Comparison of ENCODE assay signal across 8 cellular contexts in the genomic region with DNA sequence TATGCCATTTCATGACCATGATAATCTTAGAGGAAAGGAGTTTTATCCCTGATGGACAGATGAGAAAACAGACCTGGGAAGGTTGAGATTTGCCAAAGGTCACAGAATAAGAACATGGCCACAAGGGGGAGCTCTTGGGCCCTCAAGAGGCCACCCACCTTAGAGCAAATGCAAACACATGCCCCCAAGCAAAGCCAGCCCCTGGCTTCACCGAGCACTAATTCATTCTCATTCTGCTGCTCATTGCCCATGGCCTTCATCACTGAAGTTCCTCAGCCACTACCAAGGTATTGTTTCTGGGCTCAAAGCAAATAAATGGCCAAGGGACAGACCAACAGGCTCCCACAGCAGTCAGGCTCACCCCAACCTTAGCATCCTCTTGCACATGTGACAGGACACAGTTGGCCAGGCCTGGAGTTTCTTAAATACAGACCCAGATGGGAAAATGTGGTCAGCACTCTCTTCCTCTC. TPM values are rescaled to one million over a fixed set of nuclear protein-coding genes. Genes with fewer than 3 reads are reported as not detected.
DNase-seq lines count a peak whose midpoint lies in the region; ATAC-seq lines count a peak whose summit lies in the region.

No MANE protein-coding gene starts in this region.

- ATAC-seq in GM21825 (IDR thresholded peaks at IDR 0.05; ENCODE audit: unreplicated experiment) (peak; percentile 35), GM19328 (IDR thresholded peaks at IDR 0.05; ENCODE audit: unreplicated experiment) (no peak)
- peak; percentile 52 for ATAC-seq in effector memory CD8-positive, alpha-beta T cell (replicated peaks)
- ATAC-seq in stimulated activated effector memory CD8-positive, alpha-beta T cell treated with anti-CD3 and anti-CD28 coated beads, Interleukin-12 subunit alpha, Interleukin-12 subunit beta, amount 100 ng/mL, for 72 hours = peak; percentile 51

- H3K27me3 Mint-ChIP-seq in activated CD4-positive, alpha-beta T cell treated with anti-CD3 and anti-CD28 coated beads, Interleukin-2, amount 10 ng/mL, durations not matched to agents 7 days and 5 days = peaks cover 3% of the 10 kb centered on the region
- peaks cover 0 to 24% of the 10 kb centered on the region in 2 donors for H3K27me3 Mint-ChIP-seq in effector memory CD8-positive, alpha-beta T cell

- no peaks in the 10 kb centered on the region for H3K9me3 Mint-ChIP-seq in activated CD4-positive, alpha-beta T cell treated with anti-CD3 and anti-CD28 coated beads, Interleukin-2, amount 10 ng/mL, durations not matched to agents 7 days and 5 days
- H3K9me3 Mint-ChIP-seq in effector memory CD8-positive, alpha-beta T cell = no peaks in the 10 kb centered on the region
- no peaks in the 10 kb centered on the region for H3K9me3 Mint-ChIP-seq in stimulated activated effector memory CD8-positive, alpha-beta T cell treated with anti-CD3 and anti-CD28 coated beads, Interleukin-12 subunit alpha, Interleukin-12 subunit beta, amount 100 ng/mL, for 72 hours

- CTCF ChIA-PET in activated CD4-positive, alpha-beta T cell treated with anti-CD3 and anti-CD28 coated beads, Interleukin-2, amount 10 ng/mL, durations not matched to agents 7 days and 5 days (lab: Charles Lee) = interaction anchor here (0.6 to 2.7 kb wide), 12 partner anchors 8 to 375 kb away, joined by 3 to 13 read pairs (median 4); no protein-coding TSS in a partner anchor

- H3K4me3 Mint-ChIP-seq in activated CD4-positive, alpha-beta T cell treated with anti-CD3 and anti-CD28 coated beads, Interleukin-2, amount 10 ng/mL, durations not matched to agents 7 days and 5 days = no peak overlapping the region
- no peak overlapping the region for H3K4me3 Mint-ChIP-seq in effector memory CD8-positive, alpha-beta T cell
- no peak overlapping the region for H3K4me3 Mint-ChIP-seq in stimulated activated effector memory CD8-positive, alpha-beta T cell treated with anti-CD3 and anti-CD28 coated beads, Interleukin-12 subunit alpha, Interleukin-12 subunit beta, amount 100 ng/mL, for 72 hours

- DNase-seq in D341Med (ENCODE audit: low spot score) = peak; percentile 73
- peak; percentile 21 for DNase-seq in NCI-H2171 (lab: John Stamatoyannopoulos, UW)
- peak; percentile 75 for DNase-seq in activated CD4-positive, alpha-beta T cell treated with anti-CD3 and anti-CD28 coated beads, Interleukin-2, amount 10 ng/mL, durations not matched to agents 7 days and 5 days
- DNase-seq in effector memory CD8-positive, alpha-beta T cell = peak; percentile 52 to 63 (median 57)
- DNase-seq in middle frontal gyrus (ENCODE audit: extremely low spot score, low spot score) = peak; percentile 23
- DNase-seq in stimulated activated effector memory CD8-positive, alpha-beta T cell treated with anti-CD3 and anti-CD28 coated beads, Interleukin-12 subunit alpha, Interleukin-12 subunit beta, amount 100 ng/mL, for 72 hours (ENCODE audit: low spot score in 2 of 2) = peak; percentile 54 to 81

- H3K36me3 Mint-ChIP-seq in activated CD4-positive, alpha-beta T cell treated with anti-CD3 and anti-CD28 coated beads, Interleukin-2, amount 10 ng/mL, durations not matched to agents 7 days and 5 days (ENCODE audit: low read depth) = no peaks in the 10 kb centered on the region
- H3K36me3 Mint-ChIP-seq in effector memory CD8-positive, alpha-beta T cell (ENCODE audit: insufficient read depth) = peaks cover under 1% of the 10 kb centered on the region
- H3K36me3 Mint-ChIP-seq in stimulated activated effector memory CD8-positive, alpha-beta T cell treated with anti-CD3 and anti-CD28 coated beads, Interleukin-12 subunit alpha, Interleukin-12 subunit beta, amount 100 ng/mL, for 72 hours = no peaks in the 10 kb centered on the region

- POLR2A ChIA-PET in activated CD4-positive, alpha-beta T cell treated with anti-CD3 and anti-CD28 coated beads, Interleukin-2, amount 10 ng/mL, durations not matched to agents 7 days and 5 days (lab: Charles Lee) = no interaction called here

- peaks cover 24% of the 10 kb centered on the region for H3K4me1 Mint-ChIP-seq in activated CD4-positive, alpha-beta T cell treated with anti-CD3 and anti-CD28 coated beads, Interleukin-2, amount 10 ng/mL, durations not matched to agents 7 days and 5 days
- H3K4me1 Mint-ChIP-seq in effector memory CD8-positive, alpha-beta T cell (ENCODE audit: low read depth in 2 of 2) = peaks cover 3% of the 10 kb centered on the region in 2 donors
- H3K4me1 Mint-ChIP-seq in stimulated activated effector memory CD8-positive, alpha-beta T cell treated with anti-CD3 and anti-CD28 coated beads, Interleukin-12 subunit alpha, Interleukin-12 subunit beta, amount 100 ng/mL, for 72 hours = peaks cover 5% of the 10 kb centered on the region

- H3K27ac Mint-ChIP-seq in activated CD4-positive, alpha-beta T cell treated with anti-CD3 and anti-CD28 coated beads, Interleukin-2, amount 10 ng/mL, durations not matched to agents 7 days and 5 days = no peak overlapping the region
- no peak overlapping the region for H3K27ac Mint-ChIP-seq in effector memory CD8-positive, alpha-beta T cell
- no peak overlapping the region for H3K27ac Mint-ChIP-seq in stimulated activated effector memory CD8-positive, alpha-beta T cell treated with anti-CD3 and anti-CD28 coated beads, Interleukin-12 subunit alpha, Interleukin-12 subunit beta, amount 100 ng/mL, for 72 hours

RNA-seq across cellular contexts. Expression of a gene that starts 44.2 kb away (rescaled TPM):
- 10 to 100 TPM; 17.4 to 19.6 TPM for total RNA-seq in activated CD4-positive, alpha-beta T cell treated with anti-CD3 and anti-CD28 coated beads, Interleukin-2, amount 10 ng/mL, durations not matched to agents 7 days and 5 days

RNA-seq across cellular contexts. Expression of a gene that starts 52.6 kb away (rescaled TPM):
- not detected for total RNA-seq in activated CD4-positive, alpha-beta T cell treated with anti-CD3 and anti-CD28 coated beads, Interleukin-2, amount 10 ng/mL, durations not matched to agents 7 days and 5 days

Comparison
In these comparisons a context has a peak if more than half of its experiments do, and no peak if none do; other contexts are left out.
1. DNase-seq: peak in every context shown above with its lines; median percentile 75 in activated CD4-positive, alpha-beta T cell treated with anti-CD3 and anti-CD28 coated beads, Interleukin-2, amount 10 ng/mL, durations not matched to agents 7 days and 5 days; 73 in D341Med; 68 in stimulated activated effector memory CD8-positive, alpha-beta T cell treated with anti-CD3 and anti-CD28 coated beads, Interleukin-12 subunit alpha, Interleukin-12 subunit beta, amount 100 ng/mL, for 72 hours; 57 in effector memory CD8-positive, alpha-beta T cell; 23 in middle frontal gyrus; 21 in NCI-H2171.